In the genomic region with DNA sequence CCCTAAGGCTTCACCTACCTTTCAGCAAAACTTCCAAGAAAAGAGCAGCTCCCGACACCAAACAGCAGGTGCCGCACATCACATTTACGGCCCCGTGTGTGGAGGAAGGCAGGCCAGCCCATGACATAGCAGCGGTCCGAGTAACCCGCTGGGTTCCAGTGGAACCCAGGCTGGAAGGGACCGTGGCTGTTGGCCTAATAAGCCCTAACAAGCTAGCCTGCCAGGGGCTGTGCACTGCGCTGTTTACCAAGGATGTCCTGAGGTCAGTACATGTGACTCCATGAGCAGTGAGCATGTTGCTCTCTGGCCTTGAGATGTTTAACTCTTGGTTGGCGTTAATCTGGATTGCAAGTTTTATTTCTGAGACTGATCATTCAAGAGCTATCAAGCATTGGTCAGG, we compare ENCODE assay signal across 24 cellular contexts.
"Had no signal": no experiment of that assay in that cellular context is flagged by ENCODE, and none has a peak within 500 bp of the region (broad histone marks: within the 10 kb centered on the region; RNA-seq: fewer than 3 reads in every experiment).

No MANE protein-coding gene starts in this region.

- H3K4me3 Mint-ChIP-seq: effector memory CD8-positive, alpha-beta T cell; naive thymus-derived CD4-positive, alpha-beta T cell; nephron; neural progenitor cell had no signal

- H3K27ac ChIP-seq: left lung, neural progenitor cell, prostate gland, right atrium auricular region, stomach, tibial artery, upper lobe of left lung, vagina had no signal

- H3K4me3 ChIP-seq: left lung, neural progenitor cell, prostate gland, right atrium auricular region, smooth muscle cell, stomach, tibial artery, upper lobe of left lung, vagina had no signal

- H3K36me3 Mint-ChIP-seq: naive thymus-derived CD4-positive, alpha-beta T cell; neural progenitor cell had no signal

- H2AFZ ChIP-seq: neural progenitor cell had no signal

- FAIRE-seq: frontal cortex, kidney had no signal

- H3K4me1 ChIP-seq: left lung, right atrium auricular region, tibial artery had no signal

- ATAC-seq: effector memory CD8-positive, alpha-beta T cell; naive thymus-derived CD4-positive, alpha-beta T cell; sciatic nerve had no signal

- H3K9me3 ChIP-seq: left lung, prostate gland, right atrium auricular region, stomach, tibial artery, upper lobe of left lung, vagina had no signal

- H3K27ac Mint-ChIP-seq: effector memory CD8-positive, alpha-beta T cell; naive thymus-derived CD4-positive, alpha-beta T cell; nephron; neural progenitor cell had no signal

- H3K9me3 Mint-ChIP-seq: effector memory CD8-positive, alpha-beta T cell; nephron had no signal

- H3K36me3 ChIP-seq: left lung, neural progenitor cell, prostate gland, right atrium auricular region, stomach, tibial artery, upper lobe of left lung, vagina had no signal

- H3K4me2 ChIP-seq: neural progenitor cell, smooth muscle cell had no signal

- H3K9ac ChIP-seq: neural progenitor cell had no signal

- H3K27me3 ChIP-seq: neural progenitor cell, right atrium auricular region, upper lobe of left lung, vagina had no signal

- DNase-seq: cortex of kidney; effector memory CD8-positive, alpha-beta T cell; kidney; left lung; mesenchymal stem cell; midbrain; naive thymus-derived CD4-positive, alpha-beta T cell; nucleus accumbens; stimulated activated CD4-positive, alpha-beta T cell treated with anti-CD3 and anti-CD28 coated beads, Interleukin-12 subunit alpha, Interleukin-12 subunit beta, amount 100 ng/mL, for 4 hours; stimulated activated CD4-positive, alpha-beta T cell treated with anti-CD3 and anti-CD28 coated beads, Interleukin-1b, Interleukin-23, amount 100 ng/mL, for 48 hours; stimulated activated CD4-positive, alpha-beta T cell treated with anti-CD3 and anti-CD28 coated beads, Interleukin-4, amount 100 ng/mL, for 1 hour; stimulated activated CD8-positive, alpha-beta memory T cell treated with anti-CD3 and anti-CD28 coated beads, Interleukin-4, amount 100 ng/mL, for 48 hours; stimulated activated naive CD4-positive, alpha-beta T cell; stomach; upper lobe of left lung had no signal
